ENCODE assay signal across 17 cellular contexts in the genomic region with DNA sequence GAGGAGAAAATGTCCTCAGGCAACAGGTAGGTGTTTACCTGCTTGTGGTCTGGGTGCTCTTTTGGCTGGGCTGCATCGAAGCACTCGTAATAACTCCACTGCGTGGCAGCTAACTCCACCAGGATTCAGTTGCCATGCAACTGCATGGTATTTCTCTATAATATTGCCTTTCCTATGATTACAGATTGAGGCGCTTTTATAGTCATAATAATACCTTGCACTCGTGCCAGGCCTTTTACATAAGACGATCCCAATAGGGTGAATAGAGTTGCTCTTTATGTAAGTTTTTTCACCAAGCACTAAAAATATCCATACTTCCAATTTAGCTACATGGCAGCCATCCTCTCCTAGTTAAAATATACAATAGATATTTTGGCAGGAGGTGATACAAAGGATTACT. TPM values are rescaled to one million over a fixed set of nuclear protein-coding genes. Genes with fewer than 3 reads are reported as not detected.
DNase-seq lines count a peak whose midpoint lies in the region; ATAC-seq and TF ChIP-seq lines count a peak whose summit lies in the region.
"Had no signal": no experiment of that assay in that cellular context is flagged by ENCODE, and none has a peak within 500 bp of the region (broad histone marks: within the 10 kb centered on the region; RNA-seq: fewer than 3 reads in every experiment).

No MANE protein-coding gene starts in this region.

- CTCF ChIA-PET in MCF 10A (lab: Yijun Ruan, JAX), result no interaction called here

- H3K36me3 Mint-ChIP-seq in MCF 10A (ENCODE audit: insufficient read depth, unreplicated experiment), result no peaks in the 10 kb centered on the region
- H3K36me3 Mint-ChIP-seq in activated naive CD4-positive, alpha-beta T cell treated with anti-CD3 and anti-CD28 coated beads, Interleukin-2, amount 50 U/mL, for 72 hours, result no peaks in the 10 kb centered on the region

- no peak for ATAC-seq in activated naive CD4-positive, alpha-beta T cell treated with anti-CD3 and anti-CD28 coated beads, Interleukin-2, amount 50 U/mL, for 72 hours
- ATAC-seq in GM18505 (IDR thresholded peaks at IDR 0.05; ENCODE audit: unreplicated experiment), result no peak
- ATAC-seq in foreskin keratinocyte, result no peak
- ATAC-seq: HCT116 had no signal

- intact Hi-C loops in MCF 10A (cut with micrococcal nuclease), result no loop called here

- no peak overlapping the region for H3K4me3 Mint-ChIP-seq in MCF 10A (ENCODE audit: unreplicated experiment)
- H3K4me3 Mint-ChIP-seq: T-helper 1 cell treated with Interleukin-12 subunit alpha and Interleukin-12 subunit beta and Interleukin-4 antibody, amounts not matched to agents 30 μg/mL and 1 μg/mL, for 36 hours had no signal

- H3K27ac Mint-ChIP-seq in MCF 10A (ENCODE audit: low read depth, unreplicated experiment), result no peak overlapping the region
- H3K27ac Mint-ChIP-seq in activated naive CD4-positive, alpha-beta T cell treated with anti-CD3 and anti-CD28 coated beads, Interleukin-2, amount 50 U/mL, for 72 hours, result no peak overlapping the region
- H3K27ac Mint-ChIP-seq: T-helper 1 cell treated with Interleukin-12 subunit alpha and Interleukin-12 subunit beta and Interleukin-4 antibody, amounts not matched to agents 30 μg/mL and 1 μg/mL, for 36 hours had no signal

- no peak for TF ChIP-seq POLR2A in GM18505 (IDR thresholded peaks at IDR 0.05; ENCODE audit: borderline replicate concordance, extremely low read depth, insufficient read depth, insufficient read length)

- H3K27ac ChIP-seq in foreskin keratinocyte, result no peak overlapping the region
- H3K27ac ChIP-seq: C4-2B had no signal

- POLR2A ChIA-PET in MCF 10A (lab: Yijun Ruan, JAX), result no interaction called here

- H3K27me3 ChIP-seq in foreskin keratinocyte, result peaks cover 7% of the 10 kb centered on the region

- H3K4me1 Mint-ChIP-seq in MCF 10A (ENCODE audit: insufficient read depth, unreplicated experiment), result no peaks in the 10 kb centered on the region

- no peaks in the 10 kb centered on the region for H3K4me1 ChIP-seq in foreskin keratinocyte

- peaks cover 55% of the 10 kb centered on the region for H3K27me3 Mint-ChIP-seq in MCF 10A (ENCODE audit: insufficient read depth, unreplicated experiment)

- in situ Hi-C loops in T47D (cut with HindIII; ENCODE audit: low pct_unique_long_range_greater_than_20kb, low sequenced_read_pairs), result no loop called here

- TF ChIP-seq CTCF in MCF 10A (IDR thresholded peaks at IDR 0.05; ENCODE audit: unreplicated experiment) (no peak), foreskin keratinocyte (conservative IDR thresholded peaks at IDR 0.05) (no peak)

- H3K9me3 Mint-ChIP-seq in MCF 10A (ENCODE audit: unreplicated experiment), result no peaks in the 10 kb centered on the region
- no peaks in the 10 kb centered on the region for H3K9me3 Mint-ChIP-seq in activated naive CD4-positive, alpha-beta T cell treated with anti-CD3 and anti-CD28 coated beads, Interleukin-2, amount 50 U/mL, for 72 hours
- H3K9me3 Mint-ChIP-seq: T-helper 1 cell treated with Interleukin-12 subunit alpha and Interleukin-12 subunit beta and Interleukin-4 antibody, amounts not matched to agents 30 μg/mL and 1 μg/mL, for 36 hours had no signal

- DNase-seq in T47D (ENCODE audit: low read depth in 1 of 2, low spot score in 1 of 2) (peak; percentile 3 to 86), MCF 10A (ENCODE audit: unreplicated experiment) (no peak), NCI-H1436 treated with DMSO at 0.1 percent for 48 hours (lab: John Stamatoyannopoulos, UW) (peak; percentile 94), NCI-H345 treated with DMSO at 0.1 percent for 48 hours (lab: John Stamatoyannopoulos, UW; ENCODE audit: unreplicated experiment) (peak; percentile 67), superior temporal gyrus (ENCODE audit: extremely low spot score) (peak; percentile 21), foreskin keratinocyte (no peak)
- DNase-seq in activated naive CD4-positive, alpha-beta T cell treated with anti-CD3 and anti-CD28 coated beads, Interleukin-2, amount 50 U/mL, for 72 hours (ENCODE audit: low spot score in 2 of 2), result no peak
- DNase-seq: MV-4-11, NCI-H187 treated with DMSO at 0.1 percent for 48 hours, NCI-H510A, SIG-M5 had no signal

- BruUV-seq in MCF 10A (replicated peaks; lab: Mats Ljungman, UMichigan), result no TSS peak

RNA-seq across cellular contexts. Expression of a gene that starts 19.6 kb away (rescaled TPM):
- total RNA-seq in MCF 10A (2022) (not detected in 2 replicates), foreskin keratinocyte (not detected in 2 replicates)
- under 1 TPM in 1 of 2 donors, not detected in 1; 0.04 TPM for total RNA-seq in activated naive CD4-positive, alpha-beta T cell treated with anti-CD3 and anti-CD28 coated beads, Interleukin-2, amount 50 U/mL, for 72 hours
- polyA plus RNA-seq in foreskin keratinocyte, result not detected in 2 replicates
- total RNA-seq: A673, RPMI7951 had no signal

Comparison
In these comparisons a context has a peak if more than half of its experiments do, and no peak if none do; other contexts are left out.
1. DNase-seq: peak in T47D (2 of 2), NCI-H1436 treated with DMSO at 0.1 percent for 48 hours (single experiment), NCI-H345 treated with DMSO at 0.1 percent for 48 hours (single experiment) and superior temporal gyrus (single experiment); none in MCF 10A (single experiment), activated naive CD4-positive, alpha-beta T cell treated with anti-CD3 and anti-CD28 coated beads, Interleukin-2, amount 50 U/mL, for 72 hours (0 of 2) and foreskin keratinocyte (0 of 2).